Comparison of ENCODE assay signal across 1 cellular context in the genomic region with DNA sequence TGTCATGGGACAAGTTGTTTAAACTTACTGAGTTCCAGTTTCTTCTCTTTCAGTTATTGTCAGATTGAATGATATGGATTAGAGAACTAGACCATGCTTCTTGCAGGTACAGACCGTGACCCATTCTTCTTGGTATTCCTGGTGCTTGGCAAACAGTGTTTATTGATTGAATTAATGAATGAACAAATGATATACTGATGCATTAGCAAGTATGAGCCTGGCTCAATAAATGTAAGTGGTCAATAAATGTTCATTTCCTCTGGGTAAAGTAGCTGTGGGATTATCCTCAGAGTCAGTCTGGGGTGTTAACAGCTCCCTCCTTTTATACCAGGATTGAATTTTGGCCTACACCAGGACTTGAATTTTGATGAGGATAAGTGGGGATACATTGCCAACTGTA.
TF ChIP-seq lines count a peak whose summit lies in the region.

No MANE protein-coding gene starts in this region.

TF ChIP-seq in IMR-90, 13 proteins besides CTCF, POLR2A, EP300 and RAD21 (continued from another document):
- TF ChIP-seq MXI1 (IDR thresholded peaks at IDR 0.05; ENCODE audit: borderline replicate concordance, low read depth, low read length) = no peak
- no peak for TF ChIP-seq RFX5 (IDR thresholded peaks at IDR 0.05; ENCODE audit: low read depth, low read length)
- TF ChIP-seq CHD1 (IDR thresholded peaks at IDR 0.05; ENCODE audit: low read depth, low read length) = no peak
- no peak for TF ChIP-seq RCOR1 (IDR thresholded peaks at IDR 0.05; ENCODE audit: insufficient replicate concordance, low read length)
- no peak for TF ChIP-seq BHLHE40 (IDR thresholded peaks at IDR 0.05; ENCODE audit: low read depth, low read length)
- TF ChIP-seq, protein P1, sequence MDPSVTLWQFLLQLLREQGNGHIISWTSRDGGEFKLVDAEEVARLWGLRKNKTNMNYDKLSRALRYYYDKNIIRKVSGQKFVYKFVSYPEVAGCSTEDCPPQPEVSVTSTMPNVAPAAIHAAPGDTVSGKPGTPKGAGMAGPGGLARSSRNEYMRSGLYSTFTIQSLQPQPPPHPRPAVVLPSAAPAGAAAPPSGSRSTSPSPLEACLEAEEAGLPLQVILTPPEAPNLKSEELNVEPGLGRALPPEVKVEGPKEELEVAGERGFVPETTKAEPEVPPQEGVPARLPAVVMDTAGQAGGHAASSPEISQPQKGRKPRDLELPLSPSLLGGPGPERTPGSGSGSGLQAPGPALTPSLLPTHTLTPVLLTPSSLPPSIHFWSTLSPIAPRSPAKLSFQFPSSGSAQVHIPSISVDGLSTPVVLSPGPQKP (IDR thresholded peaks at IDR 0.05; ENCODE audit: borderline replicate concordance, low read depth, low read length) = no peak
- no peak for TF ChIP-seq MAZ (IDR thresholded peaks at IDR 0.05; ENCODE audit: borderline replicate concordance, low read depth, low read length)
- no peak for TF ChIP-seq MAFK (IDR thresholded peaks at IDR 0.05; ENCODE audit: low read depth, low read length)
- TF ChIP-seq FOS (IDR thresholded peaks at IDR 0.05; ENCODE audit: low read depth, low read length) = no peak
- TF ChIP-seq, protein P2, sequence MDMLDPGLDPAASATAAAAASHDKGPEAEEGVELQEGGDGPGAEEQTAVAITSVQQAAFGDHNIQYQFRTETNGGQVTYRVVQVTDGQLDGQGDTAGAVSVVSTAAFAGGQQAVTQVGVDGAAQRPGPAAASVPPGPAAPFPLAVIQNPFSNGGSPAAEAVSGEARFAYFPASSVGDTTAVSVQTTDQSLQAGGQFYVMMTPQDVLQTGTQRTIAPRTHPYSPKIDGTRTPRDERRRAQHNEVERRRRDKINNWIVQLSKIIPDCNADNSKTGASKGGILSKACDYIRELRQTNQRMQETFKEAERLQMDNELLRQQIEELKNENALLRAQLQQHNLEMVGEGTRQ (IDR thresholded peaks at IDR 0.05; ENCODE audit: low read depth, low read length) = no peak
- TF ChIP-seq CEBPB (IDR thresholded peaks at IDR 0.05; ENCODE audit: low read depth, low read length) = no peak
- TF ChIP-seq NFE2L2 (IDR thresholded peaks at IDR 0.05; ENCODE audit: low read depth, low read length) = no peak
TF ChIP-seq in IMR-90: peak in this region for 0.
